ENCODE assay signal across 9 cellular contexts in the genomic region with DNA sequence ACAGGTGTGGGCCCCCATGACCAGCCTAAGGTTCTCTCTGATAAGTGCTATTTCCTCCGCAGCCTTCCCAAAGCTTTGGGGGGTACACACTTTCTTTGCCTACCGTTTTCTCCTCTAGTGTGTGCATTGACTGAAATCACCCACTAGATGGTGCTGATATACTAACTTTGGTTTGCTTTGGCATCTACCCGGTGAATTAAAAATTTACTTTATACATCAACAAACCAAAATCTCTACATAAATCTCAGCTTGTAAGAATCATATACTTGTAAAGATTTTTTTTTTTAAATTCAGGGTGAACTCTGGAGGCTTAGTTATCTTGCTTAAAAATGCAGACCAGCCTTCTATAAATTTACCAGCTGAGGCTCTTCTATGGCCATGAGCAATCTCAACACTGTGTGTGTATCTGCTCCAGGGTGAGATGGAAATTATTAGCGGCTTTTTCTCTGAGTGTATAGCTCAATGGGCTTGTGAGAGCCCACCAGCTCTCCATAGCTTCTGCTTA.
DNase-seq lines count a peak whose midpoint lies in the region; ATAC-seq, FAIRE-seq and TF ChIP-seq lines count a peak whose summit lies in the region.
"Had no signal": no experiment of that assay in that cellular context is flagged by ENCODE, and none has a peak within 500 bp of the region (broad histone marks: within the 10 kb centered on the region; RNA-seq: fewer than 3 reads in every experiment).

No MANE protein-coding gene starts in this region.

- H3K36me3 ChIP-seq in mammary epithelial cell (ENCODE audit: insufficient read depth, low read length): no peaks in the 10 kb centered on the region
- no peaks in the 10 kb centered on the region for H3K36me3 ChIP-seq in lower lobe of right lung

- peak; percentile 58 for DNase-seq in Caki2 (ENCODE audit: low read depth)
- peak; percentile 5 for DNase-seq in NCI-H446 treated with DMSO at 0.1 percent for 48 hours (lab: John Stamatoyannopoulos, UW)
- peak; percentile 47 for DNase-seq in mammary epithelial cell
- DNase-seq in lower lobe of right lung: no peak
- DNase-seq in activated T-helper 1 cell treated with anti-CD3 and anti-CD28 coated beads, Interleukin-12 subunit alpha, Interleukin-12 subunit beta, Interleukin-2, Interleukin-4 antibody, amounts not matched to agents 30 ng/mL and 10 ng/mL and 1 ng/mL, durations not matched to agents 14 hours and 24 hours and 36 hours (ENCODE audit: low spot score): no peak
- DNase-seq in stimulated activated CD4-positive, alpha-beta T cell treated with anti-CD3 and anti-CD28 coated beads, Interleukin-15, amount 100 ng/mL, for 24 hours: no peak
- no peak for DNase-seq in GM12892 (ENCODE audit: insufficient read length)

- no peak overlapping the region for H3K27ac Mint-ChIP-seq in activated T-helper 1 cell treated with anti-CD3 and anti-CD28 coated beads, Interleukin-12 subunit alpha, Interleukin-12 subunit beta, Interleukin-2, Interleukin-4 antibody, amounts not matched to agents 30 ng/mL and 10 ng/mL and 1 ng/mL, durations not matched to agents 14 hours and 24 hours and 36 hours
- H3K27ac Mint-ChIP-seq: naive thymus-derived CD4-positive, alpha-beta T cell had no signal

- 20% methylated on average over 4 of the region's 4 CpGs for WGBS in mammary epithelial cell (ENCODE audit: low coverage, missing lambda C conversion rate)

- ATAC-seq in GM21529 (IDR thresholded peaks at IDR 0.05; ENCODE audit: unreplicated experiment): peak; percentile 57
- peak in 1 of 2 donors; percentile 52 for ATAC-seq in lower lobe of right lung
- ATAC-seq: naive thymus-derived CD4-positive, alpha-beta T cell had no signal

- H2AFZ ChIP-seq in mammary epithelial cell (ENCODE audit: low read depth, low read length): peak overlapping the region; percentile 12

- H3K36me3 Mint-ChIP-seq in activated T-helper 1 cell treated with anti-CD3 and anti-CD28 coated beads, Interleukin-12 subunit alpha, Interleukin-12 subunit beta, Interleukin-2, Interleukin-4 antibody, amounts not matched to agents 30 ng/mL and 10 ng/mL and 1 ng/mL, durations not matched to agents 14 hours and 24 hours and 36 hours (ENCODE audit: low read depth): no peaks in the 10 kb centered on the region
- H3K36me3 Mint-ChIP-seq: naive thymus-derived CD4-positive, alpha-beta T cell had no signal

- no peak overlapping the region for H3K4me3 Mint-ChIP-seq in activated T-helper 1 cell treated with anti-CD3 and anti-CD28 coated beads, Interleukin-12 subunit alpha, Interleukin-12 subunit beta, Interleukin-2, Interleukin-4 antibody, amounts not matched to agents 30 ng/mL and 10 ng/mL and 1 ng/mL, durations not matched to agents 14 hours and 24 hours and 36 hours
- H3K4me3 Mint-ChIP-seq: naive thymus-derived CD4-positive, alpha-beta T cell had no signal

- H3K79me2 ChIP-seq in mammary epithelial cell (ENCODE audit: insufficient read depth, low read length): no peaks in the 10 kb centered on the region

- TF ChIP-seq CTCF in mammary epithelial cell (conservative IDR thresholded peaks at IDR 0.05 in 1 of 2, IDR thresholded peaks at IDR 0.05 in 1 of 2; ENCODE audit: extremely low read depth in 1 of 2, insufficient read depth in 1 of 2, low read depth in 1 of 2, low read length in 2 of 2) (peak; percentile 78 to 88), lower lobe of right lung (IDR thresholded peaks at IDR 0.05) (peak; percentile 68)

- H3K9ac ChIP-seq in mammary epithelial cell (ENCODE audit: insufficient read depth, low read length): no peak overlapping the region

- no peaks in the 10 kb centered on the region for H3K9me3 Mint-ChIP-seq in activated T-helper 1 cell treated with anti-CD3 and anti-CD28 coated beads, Interleukin-12 subunit alpha, Interleukin-12 subunit beta, Interleukin-2, Interleukin-4 antibody, amounts not matched to agents 30 ng/mL and 10 ng/mL and 1 ng/mL, durations not matched to agents 14 hours and 24 hours and 36 hours

- H3K27me3 ChIP-seq in mammary epithelial cell (ENCODE audit: insufficient read depth, low read length) (no peaks in the 10 kb centered on the region), lower lobe of right lung (ENCODE audit: low read depth) (no peaks in the 10 kb centered on the region)

- H3K27ac ChIP-seq in mammary epithelial cell (ENCODE audit: insufficient read depth, low read depth, low read length) (no peak overlapping the region), lower lobe of right lung (no peak overlapping the region)

- CTCF ChIA-PET in mammary epithelial cell (lab: Charles Lee; ENCODE audit: low non-redundant PET): interaction anchor here (0.6 to 1.1 kb wide), 3 partner anchors 22 to 997 kb away, joined by 3 to 4 read pairs (median 4); no protein-coding TSS in a partner anchor

- H3K4me2 ChIP-seq in mammary epithelial cell (ENCODE audit: insufficient read depth, low read depth, low read length): no peak overlapping the region

- TF ChIP-seq POLR2A in GM12892 (IDR thresholded peaks at IDR 0.05; ENCODE audit: low read depth, low read length): no peak

- no peak for FAIRE-seq in GM12892 (lab: Jason Lieb, UNC)

- no peaks in the 10 kb centered on the region for H3K4me1 Mint-ChIP-seq in activated T-helper 1 cell treated with anti-CD3 and anti-CD28 coated beads, Interleukin-12 subunit alpha, Interleukin-12 subunit beta, Interleukin-2, Interleukin-4 antibody, amounts not matched to agents 30 ng/mL and 10 ng/mL and 1 ng/mL, durations not matched to agents 14 hours and 24 hours and 36 hours (ENCODE audit: low read depth)
- H3K4me1 Mint-ChIP-seq: naive thymus-derived CD4-positive, alpha-beta T cell had no signal

- H3K4me1 ChIP-seq in mammary epithelial cell (ENCODE audit: insufficient read depth, low read length) (peaks cover 36% of the 10 kb centered on the region), lower lobe of right lung (no peaks in the 10 kb centered on the region)

- no TSS peak for BruUV-seq in mammary epithelial cell (replicated peaks; lab: Mats Ljungman, UMichigan)

- no peaks in the 10 kb centered on the region for H3K9me3 ChIP-seq in mammary epithelial cell (replicated peaks; ENCODE audit: insufficient read depth, low read length)
- H3K9me3 ChIP-seq in lower lobe of right lung: no peaks in the 10 kb centered on the region

- in situ Hi-C loops in Caki2 (cut with HindIII; ENCODE audit: low pct_unique_long_range_greater_than_20kb, low sequenced_read_pairs): no loop called here
- in situ Hi-C loops in mammary epithelial cell (cut with MboI; ENCODE audit: low sequenced_read_pairs in 2 of 2): loop anchor here (5.0 to 25.0 kb wide), 7 partner anchors 281 to 1069 kb away; partner anchors contain the start of gene PAPPA (in 1 of the 2)

- dilution Hi-C loops in mammary epithelial cell (cut with HindIII; ENCODE audit: low sequenced_read_pairs): no loop called here

- no peak overlapping the region for H3K4me3 ChIP-seq in mammary epithelial cell (replicated peaks in 1 of 3; ENCODE audit: insufficient read depth in 1 of 3, low read depth in 2 of 3, low read length in 3 of 3)
- H3K4me3 ChIP-seq in lower lobe of right lung: no peak overlapping the region

- H3K27me3 Mint-ChIP-seq in activated T-helper 1 cell treated with anti-CD3 and anti-CD28 coated beads, Interleukin-12 subunit alpha, Interleukin-12 subunit beta, Interleukin-2, Interleukin-4 antibody, amounts not matched to agents 30 ng/mL and 10 ng/mL and 1 ng/mL, durations not matched to agents 14 hours and 24 hours and 36 hours (ENCODE audit: insufficient read depth): peaks cover 12% of the 10 kb centered on the region

- intact Hi-C loops in mammary epithelial cell (cut with micrococcal nuclease) (loop anchor here (1.0 to 5.0 kb wide), 8 partner anchors 51 to 1964 kb away; no protein-coding TSS in a partner anchor), lower lobe of right lung (cut with DNase I) (no loop called here)
- intact Hi-C loops in activated T-helper 1 cell treated with anti-CD3 and anti-CD28 coated beads, Interleukin-12 subunit alpha, Interleukin-12 subunit beta, Interleukin-2, Interleukin-4 antibody, amounts not matched to agents 30 ng/mL and 10 ng/mL and 1 ng/mL, durations not matched to agents 14 hours and 24 hours and 36 hours (cut with micrococcal nuclease): loop anchor here (1.0 kb wide), 1 partner anchor 1068 kb away; no protein-coding TSS in a partner anchor

- H4K20me1 ChIP-seq in mammary epithelial cell (ENCODE audit: insufficient read depth, low read length): no peaks in the 10 kb centered on the region

Comparison
In these comparisons a context has a peak if more than half of its experiments do, and no peak if none do; other contexts are left out.
1. DNase-seq: peak in Caki2 (single experiment), NCI-H446 treated with DMSO at 0.1 percent for 48 hours (single experiment) and mammary epithelial cell (single experiment); none in lower lobe of right lung (single experiment), activated T-helper 1 cell treated with anti-CD3 and anti-CD28 coated beads, Interleukin-12 subunit alpha, Interleukin-12 subunit beta, Interleukin-2, Interleukin-4 antibody, amounts not matched to agents 30 ng/mL and 10 ng/mL and 1 ng/mL, durations not matched to agents 14 hours and 24 hours and 36 hours (single experiment), stimulated activated CD4-positive, alpha-beta T cell treated with anti-CD3 and anti-CD28 coated beads, Interleukin-15, amount 100 ng/mL, for 24 hours (single experiment) and GM12892 (single experiment).